12 cellular contexts compared by ENCODE assay signal in genomic region chr20:58420798-58421496, GRCh38. TPM values are rescaled to one million over a fixed set of nuclear protein-coding genes. Genes with fewer than 3 reads are reported as not detected.
DNase-seq lines count a peak whose midpoint lies in the region; ATAC-seq and TF ChIP-seq lines count a peak whose summit lies in the region.
"Had no signal": no experiment of that assay in that cellular context is flagged by ENCODE, and none has a peak within 500 bp of the region (broad histone marks: within the 10 kb centered on the region; RNA-seq: fewer than 3 reads in every experiment).

No MANE protein-coding gene starts in this region.

- CTCF ChIA-PET in PC-3 (lab: Charles Lee), result no interaction called here

- no peak for TF ChIP-seq CTCF in PC-3 (conservative IDR thresholded peaks at IDR 0.05; ENCODE audit: low read depth, low read length)

- H3K9me2 ChIP-seq in PC-3 (replicated peaks; ENCODE audit: low read length), result no peaks in the 10 kb centered on the region

- H3K4me1 ChIP-seq in PC-3 (ENCODE audit: insufficient read depth, low read length), result peaks cover 12% of the 10 kb centered on the region

- ATAC-seq in PC-3 (peak; percentile 96), left colon (no peak), GM18868 (IDR thresholded peaks at IDR 0.05; ENCODE audit: unreplicated experiment) (no peak)
- ATAC-seq: mucosa of descending colon had no signal

- H3K9ac ChIP-seq in PC-3 (ENCODE audit: low read length), result no peak overlapping the region
- H3K9ac ChIP-seq: KMS-11 had no signal

- no peak overlapping the region for H2AFZ ChIP-seq in PC-3 (ENCODE audit: low read length)

- peaks cover 21% of the 10 kb centered on the region for H4K20me1 ChIP-seq in PC-3 (ENCODE audit: low read length)

- H3K36me3 ChIP-seq in PC-3 (ENCODE audit: low read depth, low read length), result peaks cover 46% of the 10 kb centered on the region; the same call in 1 of the 2 replicates

- H3K27me3 ChIP-seq in PC-3 (ENCODE audit: low read length), result no peaks in the 10 kb centered on the region

- no peaks in the 10 kb centered on the region for H3K9me3 ChIP-seq in PC-3 (ENCODE audit: low read length)
- H3K9me3 ChIP-seq: mucosa of descending colon had no signal

- POLR2A ChIA-PET in PC-3 (lab: Charles Lee; ENCODE audit: unreplicated experiment), result interaction anchor here (0.6 to 1.5 kb wide), 2 partner anchors 32 to 74 kb away, joined by 4 to 6 read pairs; partner anchors contain the start of gene VAPB

- TF ChIP-seq POLR2A in erythroblast (IDR thresholded peaks at IDR 0.05; ENCODE audit: low read length), result no peak

- peak; percentile 32 for DNase-seq in GM04504 (ENCODE audit: low read depth)
- DNase-seq in PC-3, result peak; percentile 91
- peak; percentile 6 to 27 for DNase-seq in erythroblast (lab: John Stamatoyannopoulos, UW)
- peak; percentile 64 for DNase-seq in renal cortical epithelial cell (ENCODE audit: low read depth)
- no peak for DNase-seq in left colon
- no peak for DNase-seq in GF-D8 (lab: John Stamatoyannopoulos, UW)
- DNase-seq: activated CD4-positive, alpha-beta T cell treated with anti-CD3 and anti-CD28 coated beads, Interleukin-2, amount 50 U/mL, for 4 hours; mucosa of descending colon; NCI-H446 treated with DMSO at 0.1 percent for 48 hours had no signal

- H3K4me2 ChIP-seq in PC-3 (ENCODE audit: low read length), result no peak overlapping the region
- H3K4me2 ChIP-seq: KMS-11 had no signal

- no peak overlapping the region for H3K27ac ChIP-seq in PC-3 (ENCODE audit: low read length)
- H3K27ac ChIP-seq: KMS-11, SK-N-MC had no signal

- H3F3A ChIP-seq in PC-3 (ENCODE audit: low read length, unreplicated experiment), result no peaks in the 10 kb centered on the region

- H3K79me2 ChIP-seq in PC-3 (ENCODE audit: low read length), result peaks cover 86% of the 10 kb centered on the region

- no TSS peak for BruUV-seq in PC-3 (replicated peaks; lab: Mats Ljungman, UMichigan)

- H3K4me3 ChIP-seq in PC-3 (ENCODE audit: low read length), result no peak overlapping the region
- H3K4me3 ChIP-seq: mucosa of descending colon, SK-N-MC had no signal

- intact Hi-C loops in PC-3 (cut with micrococcal nuclease) (no loop called here), left colon (cut with DNase I, micrococcal nuclease) (no loop called here)

RNA-seq across cellular contexts. Expression of gene VAPB, which starts 31.9 kb away (rescaled TPM):
- total RNA-seq in PC-3 (2014; rRNA removed) (16.5 and 23.0 TPM in 2 replicates), renal cortical epithelial cell (17.9 and 56.6 TPM in 2 replicates), left colon (10 to 100 TPM; 53.5 to 63.3 TPM)

Comparison
In these comparisons a context has a peak if more than half of its experiments do, and no peak if none do; other contexts are left out.
1. DNase-seq: peak in GM04504 (single experiment), PC-3 (single experiment), erythroblast (2 of 2) and renal cortical epithelial cell (single experiment); none in left colon (0 of 2) and GF-D8 (single experiment).